9 cellular contexts compared by ENCODE assay signal in the genomic region with DNA sequence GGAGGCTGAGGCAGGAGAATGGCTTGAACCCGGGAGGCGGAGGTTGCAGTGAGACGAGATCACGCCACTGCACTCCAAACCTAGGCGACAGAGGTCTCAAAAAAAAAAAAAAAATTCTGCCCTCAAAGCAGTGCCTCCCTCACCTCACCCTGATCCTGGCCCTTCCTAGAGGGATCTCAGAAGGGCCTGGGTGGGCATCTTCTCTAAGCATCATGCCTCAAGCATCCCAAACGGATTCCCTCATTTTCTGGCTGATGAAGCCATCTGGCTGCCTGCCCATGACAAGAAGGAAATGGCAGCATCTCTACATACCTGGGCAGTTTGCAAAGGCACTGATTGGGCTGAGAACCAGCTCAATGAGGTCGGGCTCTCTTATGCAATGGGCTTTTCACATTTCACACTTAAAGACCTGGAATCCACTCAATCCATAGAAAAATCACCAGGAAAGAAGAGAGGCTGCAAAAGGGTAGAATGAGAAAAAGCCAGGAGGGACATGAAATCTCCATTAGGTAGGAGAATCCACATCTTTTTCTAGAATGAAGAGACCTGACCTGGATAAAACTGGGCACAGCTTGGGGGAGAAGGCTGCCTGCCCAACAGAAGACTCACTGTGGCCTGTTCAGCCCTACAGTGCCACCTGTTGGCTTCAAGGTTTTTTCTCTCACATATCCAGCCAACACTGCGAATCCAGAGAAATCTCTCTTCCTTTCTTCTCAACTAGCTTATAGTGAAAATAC. TPM values are rescaled to one million over a fixed set of nuclear protein-coding genes. Genes with fewer than 3 reads are reported as not detected.
A peak's percentile ranks its signal among the peaks of the same experiment; 100 is the strongest.
DNase-seq lines count a peak whose midpoint lies in the region; ATAC-seq, FAIRE-seq and TF ChIP-seq lines count a peak whose summit lies in the region.
"Had no signal": no experiment of that assay in that cellular context is flagged by ENCODE, and none has a peak within 500 bp of the region (broad histone marks: within the 10 kb centered on the region; RNA-seq: fewer than 3 reads in every experiment).

No MANE protein-coding gene starts in this region.

- H3K27me3 ChIP-seq in neuronal stem cell (ENCODE audit: control insufficient read depth in 3 of 3, insufficient read depth in 3 of 3, low read depth in 1 of 3, low read length in 3 of 3) = peaks cover 0 to 9% (median 0%) of the 10 kb centered on the region in 3 experiments

- no peak for TF ChIP-seq POLR2A in H54 (IDR thresholded peaks at IDR 0.05; ENCODE audit: low read depth, low read length)

- H3K23ac ChIP-seq in neuronal stem cell (ENCODE audit: low read depth, low read length, poor library complexity) = no peak overlapping the region

- H3K36me3 ChIP-seq in neuronal stem cell (replicated peaks in 1 of 2; ENCODE audit: control insufficient read depth in 2 of 2, insufficient read depth in 2 of 2, low read length in 2 of 2) = peaks cover 0 to 1% of the 10 kb centered on the region in 2 donors

- H3K9ac ChIP-seq in neuronal stem cell (ENCODE audit: low read depth, low read length, poor library complexity) = no peak overlapping the region

- no peak overlapping the region for H2AK5ac ChIP-seq in neuronal stem cell (ENCODE audit: low read depth, low read length)

- no peaks in the 10 kb centered on the region for H3K79me1 ChIP-seq in neuronal stem cell (ENCODE audit: low read depth, low read length)

- no peak overlapping the region for H3K4me3 ChIP-seq in epithelial cell of proximal tubule (ENCODE audit: low read depth, low read length)
- no peak overlapping the region for H3K4me3 ChIP-seq in neuronal stem cell (ENCODE audit: low read length in 2 of 2)

- H3K9me3 ChIP-seq in neuronal stem cell (replicated peaks in 1 of 2; ENCODE audit: control insufficient read depth in 2 of 2, insufficient read depth in 1 of 2, low read depth in 1 of 2, low read length in 2 of 2) = no peaks in the 10 kb centered on the region

- no CpG with 5 or more reads among the region's 8 CpGs for WGBS in neuronal stem cell (ENCODE audit: extremely low coverage in 2 of 2, insufficient read length in 2 of 2, insufficient replicate concordance in 1 of 2), 2 donors

- no peak overlapping the region for H4K8ac ChIP-seq in neuronal stem cell (ENCODE audit: low read depth, low read length)

- peak; percentile 86 for TF ChIP-seq CTCF in epithelial cell of proximal tubule (conservative IDR thresholded peaks at IDR 0.05; ENCODE audit: low read depth, low read length)

- no peak overlapping the region for H2BK12ac ChIP-seq in neuronal stem cell (ENCODE audit: low read length)

- DNase-seq in DMS 273 (lab: John Stamatoyannopoulos, UW; ENCODE audit: unreplicated experiment) (peak; percentile 60), DMS 273 treated with DMSO at 0.1 percent for 48 hours (lab: John Stamatoyannopoulos, UW) (no peak), H54 (ENCODE audit: insufficient read length, low spot score) (peak; percentile 62), SHP77 (lab: John Stamatoyannopoulos, UW) (peak; percentile 33 to 61), epithelial cell of proximal tubule (ENCODE audit: low read depth) (no peak), neuronal stem cell (ENCODE audit: low spot score) (peak; percentile 30)

- H2BK5ac ChIP-seq in neuronal stem cell (ENCODE audit: low read length) = no peak overlapping the region

- H3K27ac ChIP-seq in neuronal stem cell (replicated peaks; ENCODE audit: low read length) = no peak overlapping the region

- no peak for ATAC-seq in GM19463 (IDR thresholded peaks at IDR 0.05; ENCODE audit: unreplicated experiment)
- no peak for ATAC-seq in HG02884 (IDR thresholded peaks at IDR 0.05; ENCODE audit: unreplicated experiment)

- peaks cover 0 to 1% of the 10 kb centered on the region in 2 donors for H3K4me1 ChIP-seq in neuronal stem cell (ENCODE audit: control insufficient read depth in 2 of 2, insufficient read depth in 1 of 2, low read depth in 1 of 2, low read length in 2 of 2)

- no peak overlapping the region for H2BK15ac ChIP-seq in neuronal stem cell (ENCODE audit: low read length)

- H3K14ac ChIP-seq in neuronal stem cell (ENCODE audit: low read length) = peak overlapping the region; percentile 79

- no peak overlapping the region for H2BK120ac ChIP-seq in neuronal stem cell (ENCODE audit: low read depth, low read length)

- no peak overlapping the region for H3K18ac ChIP-seq in neuronal stem cell (ENCODE audit: low read length)

- H4K91ac ChIP-seq in neuronal stem cell (ENCODE audit: low read depth, low read length, poor library complexity) = no peak overlapping the region

- FAIRE-seq in H54 (lab: Jason Lieb, UNC) = peak; percentile 6
- FAIRE-seq: A204.1 had no signal

- no peak overlapping the region for H3K4ac ChIP-seq in neuronal stem cell (ENCODE audit: low read length)

- no peak overlapping the region for H3K4me2 ChIP-seq in neuronal stem cell (ENCODE audit: insufficient read depth, low read length, poor library complexity, severe bottlenecking)

- no peak overlapping the region for H2AFZ ChIP-seq in neuronal stem cell (ENCODE audit: low read length)

RNA-seq across cellular contexts. Expression of a gene that starts 48.1 kb away (rescaled TPM):
- total RNA-seq in epithelial cell of proximal tubule = 43.8 and 117 TPM in 2 replicates
- polyA plus RNA-seq in neuronal stem cell (2013, experiment 1 of 2) = 24.2 TPM
- polyA plus RNA-seq in neuronal stem cell (2013, experiment 2 of 2) = 22.2 TPM

RNA-seq across cellular contexts. Expression of a gene that starts 48.7 kb away (rescaled TPM):
- total RNA-seq in epithelial cell of proximal tubule = not detected in 2 replicates
- 0.03 TPM for polyA plus RNA-seq in neuronal stem cell (2013, experiment 1 of 2)
- not detected for polyA plus RNA-seq in neuronal stem cell (2013, experiment 2 of 2)

Comparison
In these comparisons a context has a peak if more than half of its experiments do, and no peak if none do; other contexts are left out.
1. DNase-seq: peak in DMS 273 (single experiment), H54 (single experiment), SHP77 (2 of 2) and neuronal stem cell (single experiment); none in DMS 273 treated with DMSO at 0.1 percent for 48 hours (single experiment) and epithelial cell of proximal tubule (single experiment).